10 cellular contexts compared by ENCODE assay signal in genomic region chr2:218897394-218898108, GRCh38. TPM values are rescaled to one million over a fixed set of nuclear protein-coding genes. Genes with fewer than 3 reads are reported as not detected.
DNase-seq lines count a peak whose midpoint lies in the region; ATAC-seq and TF ChIP-seq lines count a peak whose summit lies in the region.
"Had no signal": no experiment of that assay in that cellular context is flagged by ENCODE, and none has a peak within 500 bp of the region (broad histone marks: within the 10 kb centered on the region; RNA-seq: fewer than 3 reads in every experiment).

No MANE protein-coding gene starts in this region.

- no peaks in the 10 kb centered on the region for H3K9me2 ChIP-seq in neural cell (ENCODE audit: insufficient read depth, low read length)

- no peak overlapping the region for H2AFZ ChIP-seq in neural cell (ENCODE audit: low read depth, low read length)

- H3K79me2 ChIP-seq in neural cell (replicated peaks; ENCODE audit: insufficient read depth, low read length) = no peaks in the 10 kb centered on the region

- TF ChIP-seq POLR2A in body of pancreas (IDR thresholded peaks at IDR 0.05) = no peak

- H3K9ac ChIP-seq in HUES48 (ENCODE audit: low read depth, low read length) (no peak overlapping the region), neural cell (ENCODE audit: low read length) (peak overlapping the region; percentile 34)

- H4K20me1 ChIP-seq in neural cell (ENCODE audit: insufficient read depth) = no peaks in the 10 kb centered on the region

- no peak overlapping the region for H3K27ac Mint-ChIP-seq in endothelial cell (ENCODE audit: unreplicated experiment)

- H3K4me1 ChIP-seq in HUES48 (ENCODE audit: control insufficient read depth, insufficient read depth, low read length) (peaks cover 36% of the 10 kb centered on the region), body of pancreas (peaks cover 34% of the 10 kb centered on the region)

- H3K36me3 Mint-ChIP-seq in endothelial cell (ENCODE audit: low read depth, unreplicated experiment) = peaks cover 9% of the 10 kb centered on the region

- H3K4me2 ChIP-seq in neural cell (ENCODE audit: low read length) = no peak overlapping the region

- intact Hi-C loops in body of pancreas (cut with DNase I) = no loop called here

- H3K9me3 ChIP-seq in HUES48 (ENCODE audit: control insufficient read depth, insufficient read depth, low read length) = no peaks in the 10 kb centered on the region; the same call in 1 of the 2 replicates
- H3K9me3 ChIP-seq in body of pancreas = no peaks in the 10 kb centered on the region
- H3K9me3 ChIP-seq in neural cell (ENCODE audit: low read length) = peaks cover 6% of the 10 kb centered on the region
- H3K9me3 ChIP-seq: MG63 had no signal

- H3K27ac ChIP-seq in HUES48 (ENCODE audit: low read depth, low read length) (no peak overlapping the region), body of pancreas (no peak overlapping the region), neural cell (ENCODE audit: low read length) (no peak overlapping the region)

- TF ChIP-seq EP300 in neural cell (conservative IDR thresholded peaks at IDR 0.05; ENCODE audit: poor library complexity, severe bottlenecking) = no peak

- peak; percentile 10 for ATAC-seq in body of pancreas

- H3K27me3 Mint-ChIP-seq in endothelial cell (ENCODE audit: unreplicated experiment) = peaks cover 37% of the 10 kb centered on the region

- DNase-seq in NCI-H1417 (lab: John Stamatoyannopoulos, UW) = peak in 2 of 3 experiments; percentile 78 to 84
- DNase-seq in NCI-H1417 treated with DMSO at 0.1 percent for 48 hours (lab: John Stamatoyannopoulos, UW) = no peak
- DNase-seq in body of pancreas = no peak
- DNase-seq in pons (ENCODE audit: low spot score) = no peak
- no peak for DNase-seq in midbrain (lab: John Stamatoyannopoulos, UW)
- DNase-seq in endothelial cell (ENCODE audit: low spot score) = no peak

- TF ChIP-seq CTCF in body of pancreas (IDR thresholded peaks at IDR 0.05) (no peak), neural cell (IDR thresholded peaks at IDR 0.05; ENCODE audit: poor library complexity, severe bottlenecking) (no peak), endothelial cell (IDR thresholded peaks at IDR 0.05; ENCODE audit: unreplicated experiment) (no peak)

- no peak for TF ChIP-seq RAD21 in neural cell (conservative IDR thresholded peaks at IDR 0.05)

- H3K4me3 Mint-ChIP-seq in endothelial cell (ENCODE audit: unreplicated experiment) = no peak overlapping the region

- peaks cover 12% of the 10 kb centered on the region for H3K4me1 Mint-ChIP-seq in endothelial cell (ENCODE audit: unreplicated experiment)

- H3K9me3 Mint-ChIP-seq in endothelial cell (ENCODE audit: unreplicated experiment) = peaks cover 5% of the 10 kb centered on the region

- H3F3A ChIP-seq in neural cell (ENCODE audit: insufficient read depth, low read length, poor library complexity, severe bottlenecking) = no peaks in the 10 kb centered on the region

- WGBS in body of pancreas, 2 donors = 6 to 15% methylated on average over 10 to 34 of the region's 34 CpGs

- H3K4me3 ChIP-seq in HUES48 (ENCODE audit: low read depth, low read length) (peak overlapping the region; percentile 52), body of pancreas (no peak overlapping the region), neural cell (ENCODE audit: low read length) (peak overlapping the region; percentile 66)
- H3K4me3 ChIP-seq: MG63 had no signal

- no peaks in the 10 kb centered on the region for H3K36me3 ChIP-seq in HUES48 (ENCODE audit: control insufficient read depth, insufficient read depth, low read length)
- H3K36me3 ChIP-seq in body of pancreas (replicated peaks in 1 of 2; ENCODE audit: insufficient read depth in 1 of 2, low read depth in 2 of 2) = no peaks in the 10 kb centered on the region
- no peaks in the 10 kb centered on the region for H3K36me3 ChIP-seq in neural cell (ENCODE audit: insufficient read depth, low read length)
- H3K36me3 ChIP-seq: MG63 had no signal

- peaks cover 98% of the 10 kb centered on the region for H3K27me3 ChIP-seq in HUES48 (ENCODE audit: control insufficient read depth, insufficient read depth, low read length)
- H3K27me3 ChIP-seq in body of pancreas = peaks cover 6 to 33% of the 10 kb centered on the region in 2 donors
- peaks cover 95% of the 10 kb centered on the region for H3K27me3 ChIP-seq in neural cell (ENCODE audit: insufficient read depth, low read depth, low read length)

TF ChIP-seq in neural cell, 6 proteins besides CTCF, POLR2A, EP300 and RAD21:
- no peak for TF ChIP-seq EZH2 (IDR thresholded peaks at IDR 0.05; ENCODE audit: borderline replicate concordance, insufficient read depth, low read length, poor library complexity, severe bottlenecking)
- no peak for TF ChIP-seq REST (IDR thresholded peaks at IDR 0.05; ENCODE audit: borderline replicate concordance)
- no peak for TF ChIP-seq TAF1 (IDR thresholded peaks at IDR 0.05; ENCODE audit: low read depth)
TF ChIP-seq in neural cell: peak in this region for 0.

RNA-seq across cellular contexts. Expression of gene WNT10A, which starts 16.9 kb away (rescaled TPM):
- total RNA-seq in body of pancreas (under 1 TPM in 1 of 2 donors, not detected in 1; 0.52 TPM), endothelial cell (ENCODE audit: unreplicated experiment) (not detected)
- polyA plus RNA-seq in neural cell = 0.14 and 0.20 TPM in 2 replicates
- polyA minus RNA-seq in neural cell = not detected in 2 replicates
- total RNA-seq: temporal lobe had no signal

RNA-seq across cellular contexts. Expression of gene WNT6, which starts 37.9 kb away (rescaled TPM):
- total RNA-seq in body of pancreas (1 to 10 TPM in 1 of 2 donors, not detected in 1; 1.0 TPM), endothelial cell (ENCODE audit: unreplicated experiment) (not detected)
- polyA plus RNA-seq in neural cell = not detected in 2 replicates
- not detected in 2 replicates for polyA minus RNA-seq in neural cell
- total RNA-seq: temporal lobe had no signal

Comparison
In these comparisons a context has a peak if more than half of its experiments do, and no peak if none do; other contexts are left out.
1. DNase-seq: peak in NCI-H1417 (2 of 3); none in NCI-H1417 treated with DMSO at 0.1 percent for 48 hours (single experiment), body of pancreas (0 of 4), pons (single experiment), midbrain (single experiment) and endothelial cell (single experiment).
2. H3K4me3 ChIP-seq: peak in HUES48 (single experiment) and neural cell (single experiment); none in body of pancreas (0 of 2).